ENCODE assay signal across 1 cellular context in genomic region chr16:11390573-11391495, GRCh38.
TF ChIP-seq lines count a peak whose summit lies in the region.

No MANE protein-coding gene starts in this region.

TF ChIP-seq in IMR-90, 13 proteins besides CTCF, POLR2A, EP300 and RAD21 (continued from another document):
- no peak for TF ChIP-seq ELK1 (IDR thresholded peaks at IDR 0.05; ENCODE audit: borderline replicate concordance, low read depth, low read length)
- TF ChIP-seq MAZ (IDR thresholded peaks at IDR 0.05; ENCODE audit: borderline replicate concordance, low read depth, low read length): no peak
- no peak for TF ChIP-seq MXI1 (IDR thresholded peaks at IDR 0.05; ENCODE audit: borderline replicate concordance, low read depth, low read length)
- TF ChIP-seq FOS (IDR thresholded peaks at IDR 0.05; ENCODE audit: low read depth, low read length): no peak
- TF ChIP-seq BHLHE40 (IDR thresholded peaks at IDR 0.05; ENCODE audit: low read depth, low read length): no peak
- no peak for TF ChIP-seq MAFK (IDR thresholded peaks at IDR 0.05; ENCODE audit: low read depth, low read length)
